1 cellular context compared by ENCODE assay signal in the genomic region with DNA sequence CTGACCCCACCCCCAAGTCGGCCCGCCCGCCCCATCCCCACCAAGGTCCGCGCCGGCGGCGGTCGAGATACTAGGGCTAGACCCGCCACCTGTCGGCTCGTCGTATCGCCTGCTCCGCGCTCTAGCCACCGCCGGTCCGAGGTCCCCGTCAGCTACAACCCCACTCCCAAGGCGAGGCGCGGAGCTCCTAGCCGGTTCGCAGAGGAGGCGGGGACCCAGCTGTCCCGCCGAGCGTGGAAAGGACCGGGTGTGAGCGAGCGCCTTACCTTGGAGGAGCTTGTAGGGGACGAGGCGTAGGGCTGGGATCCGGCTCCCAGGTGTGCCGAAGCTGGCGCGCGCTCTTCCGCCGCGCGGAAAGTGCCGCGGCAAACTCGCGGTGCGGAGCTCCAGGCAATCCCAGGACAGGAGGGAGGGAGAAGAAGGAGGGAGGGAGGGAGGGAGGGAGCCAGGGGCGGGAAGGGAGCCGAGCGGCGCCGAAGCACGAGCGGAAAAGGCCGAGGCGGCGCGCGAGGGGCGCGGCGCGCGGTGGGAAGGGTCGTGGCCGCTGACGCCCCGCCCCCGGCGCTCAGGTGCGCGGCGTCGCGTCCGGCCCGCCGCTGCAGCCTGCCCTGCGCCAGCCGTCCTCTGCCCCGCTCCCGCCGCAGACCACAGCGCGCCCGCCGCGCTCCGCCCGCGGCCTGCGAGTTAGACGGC.
TF ChIP-seq lines count a peak whose summit lies in the region.

A gene with protein sequence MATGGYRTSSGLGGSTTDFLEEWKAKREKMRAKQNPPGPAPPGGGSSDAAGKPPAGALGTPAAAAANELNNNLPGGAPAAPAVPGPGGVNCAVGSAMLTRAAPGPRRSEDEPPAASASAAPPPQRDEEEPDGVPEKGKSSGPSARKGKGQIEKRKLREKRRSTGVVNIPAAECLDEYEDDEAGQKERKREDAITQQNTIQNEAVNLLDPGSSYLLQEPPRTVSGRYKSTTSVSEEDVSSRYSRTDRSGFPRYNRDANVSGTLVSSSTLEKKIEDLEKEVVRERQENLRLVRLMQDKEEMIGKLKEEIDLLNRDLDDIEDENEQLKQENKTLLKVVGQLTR (minus strand): TSS at position 359 of the 693 bp plus-strand sequence. CDS start 720 bp downstream, outside the sequence.

TF ChIP-seq in HepG2, 621 proteins besides CTCF, POLR2A, EP300 and RAD21 (continued from another document and continues in another):
- TF ChIP-seq, protein P1, sequence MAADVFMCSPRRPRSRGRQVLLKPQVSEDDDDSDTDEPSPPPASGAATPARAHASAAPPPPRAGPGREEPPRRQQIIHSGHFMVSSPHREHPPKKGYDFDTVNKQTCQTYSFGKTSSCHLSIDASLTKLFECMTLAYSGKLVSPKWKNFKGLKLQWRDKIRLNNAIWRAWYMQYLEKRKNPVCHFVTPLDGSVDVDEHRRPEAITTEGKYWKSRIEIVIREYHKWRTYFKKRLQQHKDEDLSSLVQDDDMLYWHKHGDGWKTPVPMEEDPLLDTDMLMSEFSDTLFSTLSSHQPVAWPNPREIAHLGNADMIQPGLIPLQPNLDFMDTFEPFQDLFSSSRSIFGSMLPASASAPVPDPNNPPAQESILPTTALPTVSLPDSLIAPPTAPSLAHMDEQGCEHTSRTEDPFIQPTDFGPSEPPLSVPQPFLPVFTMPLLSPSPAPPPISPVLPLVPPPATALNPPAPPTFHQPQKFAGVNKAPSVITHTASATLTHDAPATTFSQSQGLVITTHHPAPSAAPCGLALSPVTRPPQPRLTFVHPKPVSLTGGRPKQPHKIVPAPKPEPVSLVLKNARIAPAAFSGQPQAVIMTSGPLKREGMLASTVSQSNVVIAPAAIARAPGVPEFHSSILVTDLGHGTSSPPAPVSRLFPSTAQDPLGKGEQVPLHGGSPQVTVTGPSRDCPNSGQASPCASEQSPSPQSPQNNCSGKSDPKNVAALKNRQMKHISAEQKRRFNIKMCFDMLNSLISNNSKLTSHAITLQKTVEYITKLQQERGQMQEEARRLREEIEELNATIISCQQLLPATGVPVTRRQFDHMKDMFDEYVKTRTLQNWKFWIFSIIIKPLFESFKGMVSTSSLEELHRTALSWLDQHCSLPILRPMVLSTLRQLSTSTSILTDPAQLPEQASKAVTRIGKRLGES (CRISPR knock-in tag; IDR thresholded peaks at IDR 0.05; ENCODE audit: borderline replicate concordance), result 0 out of 2 replicates have a peak, but pooled peaks have one; percentile 39
- TF ChIP-seq SOX6 (IDR thresholded peaks at IDR 0.05), result no peak
- TF ChIP-seq SOX6 (CRISPR knock-in tag; IDR thresholded peaks at IDR 0.05), result peak; percentile 48; the same call in 1 of the 2 replicates
- TF ChIP-seq NFIB (CRISPR knock-in tag; IDR thresholded peaks at IDR 0.05; ENCODE audit: borderline replicate concordance), result no peak
- TF ChIP-seq WIZ (CRISPR knock-in tag; IDR thresholded peaks at IDR 0.05), result 0 out of 2 replicates have a peak, but pooled peaks have one; percentile 4
- 0 out of 2 replicates have a peak, but pooled peaks have one; percentile 9 for TF ChIP-seq FOXC1 (CRISPR knock-in tag; IDR thresholded peaks at IDR 0.05; ENCODE audit: borderline replicate concordance)
- TF ChIP-seq, protein P2, sequence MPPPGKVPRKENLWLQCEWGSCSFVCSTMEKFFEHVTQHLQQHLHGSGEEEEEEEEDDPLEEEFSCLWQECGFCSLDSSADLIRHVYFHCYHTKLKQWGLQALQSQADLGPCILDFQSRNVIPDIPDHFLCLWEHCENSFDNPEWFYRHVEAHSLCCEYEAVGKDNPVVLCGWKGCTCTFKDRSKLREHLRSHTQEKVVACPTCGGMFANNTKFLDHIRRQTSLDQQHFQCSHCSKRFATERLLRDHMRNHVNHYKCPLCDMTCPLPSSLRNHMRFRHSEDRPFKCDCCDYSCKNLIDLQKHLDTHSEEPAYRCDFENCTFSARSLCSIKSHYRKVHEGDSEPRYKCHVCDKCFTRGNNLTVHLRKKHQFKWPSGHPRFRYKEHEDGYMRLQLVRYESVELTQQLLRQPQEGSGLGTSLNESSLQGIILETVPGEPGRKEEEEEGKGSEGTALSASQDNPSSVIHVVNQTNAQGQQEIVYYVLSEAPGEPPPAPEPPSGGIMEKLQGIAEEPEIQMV (CRISPR knock-in tag; IDR thresholded peaks at IDR 0.05; ENCODE audit: low read depth), result peak; percentile 43; the same call in 1 of the 2 replicates
- TF ChIP-seq ZNF782 (CRISPR knock-in tag; IDR thresholded peaks at IDR 0.05; ENCODE audit: borderline replicate concordance), result no peak
- TF ChIP-seq MIER2 (CRISPR knock-in tag; IDR thresholded peaks at IDR 0.05), result no peak
- TF ChIP-seq SRSF4 (IDR thresholded peaks at IDR 0.05; ENCODE audit: low read depth, low read length, poor library complexity, severe bottlenecking), result no peak
- no peak for TF ChIP-seq ARNT (IDR thresholded peaks at IDR 0.05)
- no peak for TF ChIP-seq BCL6 (CRISPR knock-in tag; IDR thresholded peaks at IDR 0.05)
- no peak for TF ChIP-seq ZFP41 (CRISPR knock-in tag; IDR thresholded peaks at IDR 0.05; ENCODE audit: borderline replicate concordance)
- TF ChIP-seq, protein P3, sequence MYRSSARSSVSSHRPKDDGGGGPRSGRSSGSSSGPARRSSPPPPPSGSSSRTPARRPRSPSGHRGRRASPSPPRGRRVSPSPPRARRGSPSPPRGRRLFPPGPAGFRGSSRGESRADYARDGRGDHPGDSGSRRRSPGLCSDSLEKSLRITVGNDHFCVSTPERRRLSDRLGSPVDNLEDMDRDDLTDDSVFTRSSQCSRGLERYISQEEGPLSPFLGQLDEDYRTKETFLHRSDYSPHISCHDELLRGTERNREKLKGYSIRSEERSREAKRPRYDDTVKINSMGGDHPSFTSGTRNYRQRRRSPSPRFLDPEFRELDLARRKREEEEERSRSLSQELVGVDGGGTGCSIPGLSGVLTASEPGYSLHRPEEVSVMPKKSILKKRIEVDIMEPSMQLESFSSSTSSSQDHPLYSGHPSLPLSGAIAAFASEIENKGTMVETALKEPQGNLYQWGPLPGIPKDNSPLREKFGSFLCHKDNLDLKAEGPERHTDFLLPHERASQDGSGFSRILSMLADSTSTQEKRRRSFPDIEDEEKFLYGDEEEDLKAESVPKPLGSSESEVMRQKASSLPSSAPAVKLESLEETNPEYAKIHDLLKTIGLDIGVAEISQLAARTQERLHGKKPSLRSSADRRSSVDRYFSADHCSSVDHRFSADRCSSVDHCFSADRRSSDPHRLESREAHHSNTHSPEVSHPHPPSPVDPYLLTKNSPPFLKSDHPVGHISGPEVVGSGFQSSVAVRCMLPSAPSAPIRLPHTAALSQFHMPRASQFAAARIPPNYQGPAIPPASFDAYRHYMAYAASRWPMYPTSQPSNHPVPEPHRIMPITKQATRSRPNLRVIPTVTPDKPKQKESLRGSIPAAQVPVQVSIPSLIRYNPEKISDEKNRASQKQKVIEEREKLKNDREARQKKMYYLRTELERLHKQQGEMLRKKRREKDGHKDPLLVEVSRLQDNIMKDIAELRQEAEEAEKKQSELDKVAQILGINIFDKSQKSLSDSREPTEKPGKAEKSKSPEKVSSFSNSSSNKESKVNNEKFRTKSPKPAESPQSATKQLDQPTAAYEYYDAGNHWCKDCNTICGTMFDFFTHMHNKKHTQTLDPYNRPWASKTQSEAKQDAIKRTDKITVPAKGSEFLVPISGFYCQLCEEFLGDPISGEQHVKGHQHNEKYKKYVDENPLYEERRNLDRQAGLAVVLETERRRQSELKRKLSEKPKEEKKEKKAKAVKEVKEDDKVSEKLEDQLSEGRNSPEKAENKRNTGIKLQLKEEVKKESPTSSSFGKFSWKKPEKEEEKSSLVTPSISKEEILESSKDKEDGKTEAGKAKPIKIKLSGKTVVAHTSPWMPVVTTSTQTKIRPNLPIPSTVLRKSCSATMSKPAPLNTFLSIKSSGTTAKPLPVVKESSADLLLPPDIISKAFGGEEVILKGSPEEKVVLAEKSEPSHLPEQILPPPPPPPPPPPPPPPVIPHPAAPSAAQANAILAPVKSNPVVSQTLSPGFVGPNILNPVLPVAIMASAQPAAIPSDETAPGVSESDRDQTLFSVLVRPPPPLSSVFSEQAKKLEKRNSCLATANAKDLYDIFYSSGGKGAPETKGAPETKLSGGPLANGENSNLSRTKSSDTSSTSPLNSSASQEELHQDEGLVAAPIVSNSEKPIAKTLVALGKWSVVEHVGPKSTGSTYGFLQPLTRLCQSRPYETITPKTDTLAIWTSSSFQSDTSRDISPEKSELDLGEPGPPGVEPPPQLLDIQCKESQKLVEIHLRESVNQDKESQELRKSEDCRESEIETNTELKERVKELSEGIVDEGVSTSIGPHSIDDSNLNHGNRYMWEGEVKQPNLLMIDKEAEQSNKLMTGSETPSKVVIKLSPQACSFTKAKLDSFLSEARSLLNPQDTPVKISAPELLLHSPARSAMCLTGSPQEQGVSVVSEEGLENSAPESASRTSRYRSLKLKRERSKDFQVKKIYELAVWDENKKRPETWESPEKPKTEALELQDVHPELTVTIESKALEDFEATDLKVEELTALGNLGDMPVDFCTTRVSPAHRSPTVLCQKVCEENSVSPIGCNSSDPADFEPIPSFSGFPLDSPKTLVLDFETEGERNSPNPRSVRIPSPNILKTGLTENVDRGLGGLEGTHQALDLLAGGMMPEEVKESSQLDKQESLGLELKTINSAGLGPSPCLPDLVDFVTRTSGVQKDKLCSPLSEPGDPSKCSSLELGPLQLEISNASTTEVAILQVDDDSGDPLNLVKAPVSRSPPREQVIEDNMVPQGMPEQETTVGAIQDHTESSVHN (CRISPR knock-in tag; IDR thresholded peaks at IDR 0.05), result no peak
- TF ChIP-seq SALL2 (CRISPR knock-in tag; IDR thresholded peaks at IDR 0.05), result no peak
- TF ChIP-seq GATAD1 (CRISPR knock-in tag; IDR thresholded peaks at IDR 0.05), result peak; percentile 44
- TF ChIP-seq ZBTB7A (CRISPR knock-in tag; IDR thresholded peaks at IDR 0.05), result no peak
- TF ChIP-seq, protein P4, sequence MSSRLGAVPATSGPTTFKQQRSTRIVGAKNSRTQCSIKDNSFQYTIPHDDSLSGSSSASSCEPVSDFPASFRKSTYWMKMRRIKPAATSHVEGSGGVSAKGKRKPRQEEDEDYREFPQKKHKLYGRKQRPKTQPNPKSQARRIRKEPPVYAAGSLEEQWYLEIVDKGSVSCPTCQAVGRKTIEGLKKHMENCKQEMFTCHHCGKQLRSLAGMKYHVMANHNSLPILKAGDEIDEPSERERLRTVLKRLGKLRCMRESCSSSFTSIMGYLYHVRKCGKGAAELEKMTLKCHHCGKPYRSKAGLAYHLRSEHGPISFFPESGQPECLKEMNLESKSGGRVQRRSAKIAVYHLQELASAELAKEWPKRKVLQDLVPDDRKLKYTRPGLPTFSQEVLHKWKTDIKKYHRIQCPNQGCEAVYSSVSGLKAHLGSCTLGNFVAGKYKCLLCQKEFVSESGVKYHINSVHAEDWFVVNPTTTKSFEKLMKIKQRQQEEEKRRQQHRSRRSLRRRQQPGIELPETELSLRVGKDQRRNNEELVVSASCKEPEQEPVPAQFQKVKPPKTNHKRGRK (CRISPR knock-in tag; IDR thresholded peaks at IDR 0.05), result no peak
- peak; percentile 87 for TF ChIP-seq HNRNPLL (IDR thresholded peaks at IDR 0.05; ENCODE audit: low read depth, low read length, poor library complexity, severe bottlenecking)
- TF ChIP-seq, protein P5, sequence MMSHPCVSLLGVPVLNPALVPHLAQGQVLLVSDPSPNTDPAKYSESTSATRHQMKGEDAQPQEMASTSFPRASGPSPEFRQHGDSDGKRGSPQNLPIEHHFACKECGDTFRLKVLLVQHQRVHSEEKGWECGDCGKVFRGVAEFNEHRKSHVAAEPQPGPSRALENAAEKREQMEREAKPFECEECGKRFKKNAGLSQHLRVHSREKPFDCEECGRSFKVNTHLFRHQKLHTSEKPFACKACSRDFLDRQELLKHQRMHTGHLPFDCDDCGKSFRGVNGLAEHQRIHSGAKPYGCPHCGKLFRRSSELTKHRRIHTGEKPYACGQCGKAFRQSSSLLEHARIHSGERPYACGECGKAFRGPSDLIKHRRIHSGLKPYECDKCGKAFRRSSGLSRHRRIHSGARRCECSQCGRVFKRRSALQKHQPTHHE (CRISPR knock-in tag; IDR thresholded peaks at IDR 0.05; ENCODE audit: borderline replicate concordance), result no peak
- TF ChIP-seq, protein P6, sequence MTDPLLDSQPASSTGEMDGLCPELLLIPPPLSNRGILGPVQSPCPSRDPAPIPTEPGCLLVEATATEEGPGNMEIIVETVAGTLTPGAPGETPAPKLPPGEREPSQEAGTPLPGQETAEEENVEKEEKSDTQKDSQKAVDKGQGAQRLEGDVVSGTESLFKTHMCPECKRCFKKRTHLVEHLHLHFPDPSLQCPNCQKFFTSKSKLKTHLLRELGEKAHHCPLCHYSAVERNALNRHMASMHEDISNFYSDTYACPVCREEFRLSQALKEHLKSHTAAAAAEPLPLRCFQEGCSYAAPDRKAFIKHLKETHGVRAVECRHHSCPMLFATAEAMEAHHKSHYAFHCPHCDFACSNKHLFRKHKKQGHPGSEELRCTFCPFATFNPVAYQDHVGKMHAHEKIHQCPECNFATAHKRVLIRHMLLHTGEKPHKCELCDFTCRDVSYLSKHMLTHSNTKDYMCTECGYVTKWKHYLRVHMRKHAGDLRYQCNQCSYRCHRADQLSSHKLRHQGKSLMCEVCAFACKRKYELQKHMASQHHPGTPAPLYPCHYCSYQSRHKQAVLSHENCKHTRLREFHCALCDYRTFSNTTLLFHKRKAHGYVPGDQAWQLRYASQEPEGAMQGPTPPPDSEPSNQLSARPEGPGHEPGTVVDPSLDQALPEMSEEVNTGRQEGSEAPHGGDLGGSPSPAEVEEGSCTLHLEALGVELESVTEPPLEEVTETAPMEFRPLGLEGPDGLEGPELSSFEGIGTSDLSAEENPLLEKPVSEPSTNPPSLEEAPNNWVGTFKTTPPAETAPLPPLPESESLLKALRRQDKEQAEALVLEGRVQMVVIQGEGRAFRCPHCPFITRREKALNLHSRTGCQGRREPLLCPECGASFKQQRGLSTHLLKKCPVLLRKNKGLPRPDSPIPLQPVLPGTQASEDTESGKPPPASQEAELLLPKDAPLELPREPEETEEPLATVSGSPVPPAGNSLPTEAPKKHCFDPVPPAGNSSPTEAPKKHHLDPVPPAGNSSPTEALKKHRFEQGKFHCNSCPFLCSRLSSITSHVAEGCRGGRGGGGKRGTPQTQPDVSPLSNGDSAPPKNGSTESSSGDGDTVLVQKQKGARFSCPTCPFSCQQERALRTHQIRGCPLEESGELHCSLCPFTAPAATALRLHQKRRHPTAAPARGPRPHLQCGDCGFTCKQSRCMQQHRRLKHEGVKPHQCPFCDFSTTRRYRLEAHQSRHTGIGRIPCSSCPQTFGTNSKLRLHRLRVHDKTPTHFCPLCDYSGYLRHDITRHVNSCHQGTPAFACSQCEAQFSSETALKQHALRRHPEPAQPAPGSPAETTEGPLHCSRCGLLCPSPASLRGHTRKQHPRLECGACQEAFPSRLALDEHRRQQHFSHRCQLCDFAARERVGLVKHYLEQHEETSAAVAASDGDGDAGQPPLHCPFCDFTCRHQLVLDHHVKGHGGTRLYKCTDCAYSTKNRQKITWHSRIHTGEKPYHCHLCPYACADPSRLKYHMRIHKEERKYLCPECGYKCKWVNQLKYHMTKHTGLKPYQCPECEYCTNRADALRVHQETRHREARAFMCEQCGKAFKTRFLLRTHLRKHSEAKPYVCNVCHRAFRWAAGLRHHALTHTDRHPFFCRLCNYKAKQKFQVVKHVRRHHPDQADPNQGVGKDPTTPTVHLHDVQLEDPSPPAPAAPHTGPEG (CRISPR knock-in tag; IDR thresholded peaks at IDR 0.05), result no peak; the same call in 1 of the 2 replicates
- no peak for TF ChIP-seq SRF (IDR thresholded peaks at IDR 0.05; ENCODE audit: low read depth, low read length)
- TF ChIP-seq ZNF34 (CRISPR knock-in tag; IDR thresholded peaks at IDR 0.05; ENCODE audit: borderline replicate concordance), result no peak
- TF ChIP-seq RFX5 (IDR thresholded peaks at IDR 0.05; ENCODE audit: low read depth, low read length), result no peak
- no peak for TF ChIP-seq ZNF841 (CRISPR knock-in tag; IDR thresholded peaks at IDR 0.05; ENCODE audit: borderline replicate concordance)
- peak; percentile 61 for TF ChIP-seq ARNT2 (CRISPR knock-in tag; IDR thresholded peaks at IDR 0.05; ENCODE audit: low read depth)
- TF ChIP-seq ZNF205 (CRISPR knock-in tag; IDR thresholded peaks at IDR 0.05), result no peak
